8 cellular contexts compared by ENCODE assay signal in genomic region chr5:177310757-177311173, GRCh38. TPM values are rescaled to one million over a fixed set of nuclear protein-coding genes. Genes with fewer than 3 reads are reported as not detected.
DNase-seq lines count a peak whose midpoint lies in the region; ATAC-seq, FAIRE-seq and TF ChIP-seq lines count a peak whose summit lies in the region.

No MANE protein-coding gene starts in this region.

- no peak for TF ChIP-seq POLR2A in A549 (IDR thresholded peaks at IDR 0.05; ENCODE audit: low read length)
- no peak for TF ChIP-seq POLR2A in NB4 (IDR thresholded peaks at IDR 0.05; ENCODE audit: extremely low read depth, insufficient read length)

- peaks cover 69% of the 10 kb centered on the region for H3K4me1 Mint-ChIP-seq in activated CD4-positive, alpha-beta memory T cell treated with anti-CD3 and anti-CD28 coated beads, Interleukin-2, amount 10 ng/mL, durations not matched to agents 7 days and 5 days

- H3K4me3 Mint-ChIP-seq in activated CD4-positive, alpha-beta memory T cell treated with anti-CD3 and anti-CD28 coated beads, Interleukin-2, amount 10 ng/mL, durations not matched to agents 7 days and 5 days: peak overlapping the region; percentile 94

- H3K27ac Mint-ChIP-seq in activated CD4-positive, alpha-beta memory T cell treated with anti-CD3 and anti-CD28 coated beads, Interleukin-2, amount 10 ng/mL, durations not matched to agents 7 days and 5 days: peak overlapping the region; percentile 86

- TF ChIP-seq CTCF in A549 (IDR thresholded peaks at IDR 0.05): no peak
- TF ChIP-seq CTCF in GM12864 (IDR thresholded peaks at IDR 0.05; ENCODE audit: low read depth, low read length, missing control alignments): no peak
- TF ChIP-seq CTCF in NB4 (IDR thresholded peaks at IDR 0.05; ENCODE audit: low read depth, low read length): no peak

- H3K4me2 ChIP-seq in A549: peak overlapping the region; percentile 99

- H3K4me3 ChIP-seq in A549: peak overlapping the region; percentile 66
- H3K4me3 ChIP-seq in GM12864 (ENCODE audit: low read depth, low read length): peak overlapping the region; percentile 77
- H3K4me3 ChIP-seq in NB4 (ENCODE audit: low read depth, low read length): peak overlapping the region; percentile 74

- no peak for TF ChIP-seq EP300 in A549 (IDR thresholded peaks at IDR 0.05)

- TF ChIP-seq RAD21 in A549 (conservative IDR thresholded peaks at IDR 0.05 in 1 of 2, IDR thresholded peaks at IDR 0.05 in 1 of 2): no peak

- peak overlapping the region; percentile 87 to 93; a peak in 4 of 6 replicates for H3K27ac ChIP-seq in A549

- H3K27me3 Mint-ChIP-seq in activated CD4-positive, alpha-beta memory T cell treated with anti-CD3 and anti-CD28 coated beads, Interleukin-2, amount 10 ng/mL, durations not matched to agents 7 days and 5 days: no peaks in the 10 kb centered on the region

- peaks cover 46% of the 10 kb centered on the region for H3K36me3 Mint-ChIP-seq in activated CD4-positive, alpha-beta memory T cell treated with anti-CD3 and anti-CD28 coated beads, Interleukin-2, amount 10 ng/mL, durations not matched to agents 7 days and 5 days (ENCODE audit: low read depth)

- H3K9me3 Mint-ChIP-seq in activated CD4-positive, alpha-beta memory T cell treated with anti-CD3 and anti-CD28 coated beads, Interleukin-2, amount 10 ng/mL, durations not matched to agents 7 days and 5 days: no peaks in the 10 kb centered on the region

- H3K4me1 ChIP-seq in A549: peaks cover 23% of the 10 kb centered on the region

- WGBS in A549 (ENCODE audit: missing lambda C conversion rate): 47% methylated on average over 10 of the region's 10 CpGs

- no peak for FAIRE-seq in A549 (lab: Jason Lieb, UNC)

- CTCF ChIA-PET in A549 (lab: Yijun Ruan, JAX): interaction anchor here (0.6 to 6.3 kb wide), 29 partner anchors 9 to 842 kb away, joined by 3 to 55 read pairs (median 7); partner anchors contain the start of gene LMAN2
- CTCF ChIA-PET in activated CD4-positive, alpha-beta memory T cell treated with anti-CD3 and anti-CD28 coated beads, Interleukin-2, amount 10 ng/mL, durations not matched to agents 7 days and 5 days (lab: Charles Lee): interaction anchor here (0.5 to 4.0 kb wide), 26 partner anchors 9 to 287 kb away, joined by 3 to 43 read pairs (median 5); partner anchors contain the start of gene DDX41

- H3K9me3 ChIP-seq in A549: no peaks in the 10 kb centered on the region

- POLR2A ChIA-PET in A549 (lab: Yijun Ruan, JAX): no interaction called here
- POLR2A ChIA-PET in activated CD4-positive, alpha-beta memory T cell treated with anti-CD3 and anti-CD28 coated beads, Interleukin-2, amount 10 ng/mL, durations not matched to agents 7 days and 5 days (lab: Charles Lee): interaction anchor here (0.6 to 6.2 kb wide), 14 partner anchors 9 to 419 kb away, joined by 3 to 68 read pairs (median 4); partner anchors contain the start of genes GRK6, LMAN2, PDLIM7 and PRELID1

- DNase-seq in A549 (ENCODE audit: low read depth in 1 of 2, low spot score in 1 of 2) (no peak), GM12864 (ENCODE audit: low read depth) (no peak), NB4 (ENCODE audit: low read depth) (peak; percentile 81), left kidney (ENCODE audit: low read depth, low spot score) (peak; percentile 60), epidermal melanocyte (ENCODE audit: insufficient read length, low spot score) (no peak)
- peak; percentile 57 for DNase-seq in activated CD4-positive, alpha-beta memory T cell treated with anti-CD3 and anti-CD28 coated beads, Interleukin-2, amount 10 ng/mL, durations not matched to agents 7 days and 5 days

- ATAC-seq in A549: no peak
- no peak for ATAC-seq in HG03520 (IDR thresholded peaks at IDR 0.05; ENCODE audit: unreplicated experiment)
- no peak for ATAC-seq in GM18502 (IDR thresholded peaks at IDR 0.05; ENCODE audit: poor library complexity, unreplicated experiment)

TF ChIP-seq in A549, 52 proteins besides CTCF, POLR2A, EP300 and RAD21:
- TF ChIP-seq ZNF302 (CRISPR knock-in tag; IDR thresholded peaks at IDR 0.05) (no peak), RFX5 (IDR thresholded peaks at IDR 0.05) (no peak), USF2 (IDR thresholded peaks at IDR 0.05) (no peak), FOXS1 (CRISPR knock-in tag; IDR thresholded peaks at IDR 0.05) (no peak), ZC3H11A (IDR thresholded peaks at IDR 0.05) (no peak), HOXB5 (CRISPR knock-in tag; IDR thresholded peaks at IDR 0.05) (no peak), CBX8 (IDR thresholded peaks at IDR 0.05) (no peak), ZSCAN20 (CRISPR knock-in tag; IDR thresholded peaks at IDR 0.05) (no peak), RCOR1 (IDR thresholded peaks at IDR 0.05; ENCODE audit: low read depth, low read length) (no peak), FOSB (CRISPR knock-in tag; IDR thresholded peaks at IDR 0.05) (no peak), ESRRA (IDR thresholded peaks at IDR 0.05; ENCODE audit: borderline replicate concordance, low read length) (no peak), ZFP36 (IDR thresholded peaks at IDR 0.05; ENCODE audit: borderline replicate concordance, partially characterized antibody) (no peak), SREBF2 (IDR thresholded peaks at IDR 0.05) (no peak), NFE2L2 (conservative IDR thresholded peaks at IDR 0.05; ENCODE audit: low read length) (no peak)

RNA-seq across cellular contexts. Expression of gene MXD3, which starts 0.9 kb away (rescaled TPM):
- polyA plus RNA-seq in A549 (2011; rRNA removed) (4.1 and 5.3 TPM in 2 replicates), A549 (2017; fragmentation: RNase III; extraction: RNeasy Plus Mini Kit Qiagen cat#74134 plus additional on column Dnase treatment) (12.4 to 16.9 TPM (median 15.2 TPM) in 3 replicates)
- 23.7 and 28.1 TPM in 2 replicates for polyA plus RNA-seq in A549 (2012; cell fraction: cytosol; rRNA removed)
- polyA plus RNA-seq in A549 (2012; cell fraction: nucleus; rRNA removed): 66.4 and 71.5 TPM in 2 replicates
- polyA minus RNA-seq in A549 (2011; rRNA and poly(A)+ RNA removed): 2.0 and 2.6 TPM in 2 replicates
- total RNA-seq in activated CD4-positive, alpha-beta memory T cell treated with anti-CD3 and anti-CD28 coated beads, Interleukin-2, amount 10 ng/mL, durations not matched to agents 7 days and 5 days: 10 to 100 TPM; 74.1 to 75.0 TPM

RNA-seq across cellular contexts. Expression of gene PRELID1, which starts 7.2 kb away (rescaled TPM):
- 218 and 227 TPM in 2 replicates for polyA plus RNA-seq in A549 (2011; rRNA removed)
- 555 and 569 TPM in 2 replicates for polyA plus RNA-seq in A549 (2012; cell fraction: cytosol; rRNA removed)
- polyA plus RNA-seq in A549 (2012; cell fraction: nucleus; rRNA removed): 295 and 331 TPM in 2 replicates
- polyA plus RNA-seq in A549 (2017; fragmentation: RNase III; extraction: RNeasy Plus Mini Kit Qiagen cat#74134 plus additional on column Dnase treatment): 234 to 268 TPM (median 250 TPM) in 3 replicates
- 140 and 167 TPM in 2 replicates for polyA minus RNA-seq in A549 (2011; rRNA and poly(A)+ RNA removed)
- 100 to 1,000 TPM; 153 to 156 TPM for total RNA-seq in activated CD4-positive, alpha-beta memory T cell treated with anti-CD3 and anti-CD28 coated beads, Interleukin-2, amount 10 ng/mL, durations not matched to agents 7 days and 5 days

RNA-seq across cellular contexts. Expression of gene RAB24, which starts 7.2 kb away (rescaled TPM):
- polyA plus RNA-seq in A549 (2011; rRNA removed) (31.2 and 31.3 TPM in 2 replicates), A549 (2017; fragmentation: RNase III; extraction: RNeasy Plus Mini Kit Qiagen cat#74134 plus additional on column Dnase treatment) (30.0 to 34.5 TPM (median 33.7 TPM) in 3 replicates)
- 67.8 and 69.1 TPM in 2 replicates for polyA plus RNA-seq in A549 (2012; cell fraction: cytosol; rRNA removed)
- 136 and 139 TPM in 2 replicates for polyA plus RNA-seq in A549 (2012; cell fraction: nucleus; rRNA removed)
- polyA minus RNA-seq in A549 (2011; rRNA and poly(A)+ RNA removed): 10.8 and 12.4 TPM in 2 replicates
- total RNA-seq in activated CD4-positive, alpha-beta memory T cell treated with anti-CD3 and anti-CD28 coated beads, Interleukin-2, amount 10 ng/mL, durations not matched to agents 7 days and 5 days: 10 to 100 TPM; 43.0 to 46.6 TPM

RNA-seq across cellular contexts. Expression of gene LMAN2, which starts 40.7 kb away (rescaled TPM):
- polyA plus RNA-seq in A549 (2011; rRNA removed) (123 and 172 TPM in 2 replicates), A549 (2017; fragmentation: RNase III; extraction: RNeasy Plus Mini Kit Qiagen cat#74134 plus additional on column Dnase treatment) (207 to 222 TPM (median 210 TPM) in 3 replicates)
- 328 and 334 TPM in 2 replicates for polyA plus RNA-seq in A549 (2012; cell fraction: cytosol; rRNA removed)
- 418 and 431 TPM in 2 replicates for polyA plus RNA-seq in A549 (2012; cell fraction: nucleus; rRNA removed)
- polyA minus RNA-seq in A549 (2011; rRNA and poly(A)+ RNA removed): 230 and 259 TPM in 2 replicates
- 100 to 1,000 TPM; 145 to 149 TPM for total RNA-seq in activated CD4-positive, alpha-beta memory T cell treated with anti-CD3 and anti-CD28 coated beads, Interleukin-2, amount 10 ng/mL, durations not matched to agents 7 days and 5 days

RNA-seq across cellular contexts. Expression of gene RGS14, which starts 47.0 kb away (rescaled TPM):
- polyA plus RNA-seq in A549 (2011; rRNA removed) (3.9 and 5.8 TPM in 2 replicates), A549 (2017; fragmentation: RNase III; extraction: RNeasy Plus Mini Kit Qiagen cat#74134 plus additional on column Dnase treatment) (5.2 to 8.4 TPM (median 6.4 TPM) in 3 replicates)
- polyA plus RNA-seq in A549 (2012; cell fraction: cytosol; rRNA removed): 13.9 and 18.5 TPM in 2 replicates
- polyA plus RNA-seq in A549 (2012; cell fraction: nucleus; rRNA removed): 16.1 and 18.7 TPM in 2 replicates
- polyA minus RNA-seq in A549 (2011; rRNA and poly(A)+ RNA removed): 2.6 and 2.9 TPM in 2 replicates
- 100 to 1,000 TPM; 103 to 107 TPM for total RNA-seq in activated CD4-positive, alpha-beta memory T cell treated with anti-CD3 and anti-CD28 coated beads, Interleukin-2, amount 10 ng/mL, durations not matched to agents 7 days and 5 days

Comparison
In these comparisons a context has a peak if more than half of its experiments do, and no peak if none do; other contexts are left out.
1. DNase-seq: peak in NB4 (single experiment), activated CD4-positive, alpha-beta memory T cell treated with anti-CD3 and anti-CD28 coated beads, Interleukin-2, amount 10 ng/mL, durations not matched to agents 7 days and 5 days (single experiment) and left kidney (single experiment); none in A549 (0 of 2), GM12864 (single experiment) and epidermal melanocyte (single experiment).
2. Peak in every context shown above with its lines, with median percentiles within 50 percentile points of each other: H3K4me3 ChIP-seq.